8 cellular contexts compared by ENCODE assay signal in the genomic region with DNA sequence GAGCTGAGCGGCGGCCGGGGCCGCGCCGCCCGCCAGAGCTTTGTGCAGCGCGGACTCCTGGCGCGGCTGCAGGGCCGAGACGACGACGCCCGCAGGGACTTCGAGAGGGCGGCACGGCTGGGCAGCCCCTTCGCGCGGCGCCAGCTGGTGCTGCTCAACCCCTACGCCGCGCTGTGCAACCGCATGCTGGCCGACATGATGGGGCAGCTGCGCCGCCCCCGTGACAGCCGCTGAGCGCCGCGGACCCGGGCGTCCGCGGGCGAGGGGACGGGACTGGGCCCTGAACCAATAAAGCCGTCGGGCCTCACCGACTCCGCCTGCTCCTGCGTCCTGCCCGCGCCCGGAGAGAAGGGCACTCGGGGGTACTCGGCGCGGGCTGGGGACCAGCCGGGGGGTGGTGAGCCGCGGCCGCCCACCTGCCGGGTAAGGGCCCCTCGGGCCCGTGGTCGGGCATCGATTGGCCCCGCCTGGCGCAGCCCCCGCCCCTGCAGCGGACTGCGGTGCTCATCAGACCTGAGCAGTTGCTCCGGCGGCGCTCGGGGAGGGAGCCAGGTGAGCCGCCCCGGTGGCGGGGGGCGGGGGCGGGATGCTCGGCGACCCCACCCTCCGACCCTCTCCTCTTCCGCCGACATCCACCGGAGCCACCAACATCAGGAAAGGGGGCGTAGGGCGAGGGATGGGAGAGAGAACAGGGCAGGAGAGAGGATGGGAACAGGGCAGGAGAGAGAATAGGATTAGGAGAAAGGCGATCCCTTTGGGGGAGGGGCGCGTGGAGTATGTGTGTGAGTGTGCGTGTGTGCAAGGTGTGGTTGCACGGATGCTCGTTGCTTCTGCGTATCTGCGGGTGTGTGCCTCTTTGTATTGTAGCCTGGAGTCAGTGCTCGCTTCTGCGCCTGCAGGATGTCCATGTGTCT. TPM values are rescaled to one million over a fixed set of nuclear protein-coding genes. Genes with fewer than 3 reads are reported as not detected.
A peak's percentile ranks its signal among the peaks of the same experiment; 100 is the strongest.
DNase-seq lines count a peak whose midpoint lies in the region; ATAC-seq and TF ChIP-seq lines count a peak whose summit lies in the region.

A gene (plus strand): TSS at position 510 of the 914 bp plus-strand sequence. CDS start 610 bp downstream, outside the sequence.

- no peaks in the 10 kb centered on the region for H3K36me3 ChIP-seq in endocrine pancreas (ENCODE audit: control insufficient read depth, insufficient read depth, low read length)
- H3K36me3 ChIP-seq in mesendoderm (ENCODE audit: control insufficient read depth, insufficient read depth, low read length): no peaks in the 10 kb centered on the region

- no peaks in the 10 kb centered on the region for H3K9me3 ChIP-seq in endocrine pancreas (ENCODE audit: control insufficient read depth, low read length)

- no peak within 1 kb of the TSS for H2BK15ac ChIP-seq in mesendoderm (replicated peaks; ENCODE audit: low read depth)

- no peaks in the 10 kb centered on the region for H3K79me1 ChIP-seq in mesendoderm (ENCODE audit: low read length)

- H3K27me3 ChIP-seq in endocrine pancreas (ENCODE audit: control insufficient read depth, insufficient read depth, low read length) (no peaks in the 10 kb centered on the region), mesendoderm (ENCODE audit: insufficient read depth, low read length, poor library complexity) (no peaks in the 10 kb centered on the region)

- H3K9ac ChIP-seq in endocrine pancreas (ENCODE audit: control insufficient read depth, insufficient read depth, low read length) (peak within 1 kb of the TSS; percentile 45), mesendoderm (ENCODE audit: low read length) (peak within 1 kb of the TSS; percentile 88)

- DNase-seq in GM10248 (ENCODE audit: extremely low spot score): peak; percentile 93
- peak; percentile 38 for DNase-seq in NCI-H510A (lab: John Stamatoyannopoulos, UW)
- DNase-seq in activated CD8-positive, alpha-beta memory T cell treated with anti-CD3 and anti-CD28 coated beads for 1 hour (ENCODE audit: extremely low read depth in 1 of 2, low read depth in 1 of 2): peak; percentile 23 to 58
- peak; percentile 79 for DNase-seq in mesendoderm
- DNase-seq in stimulated activated CD8-positive, alpha-beta memory T cell treated with anti-CD3 and anti-CD28 coated beads, Interleukin-12 subunit alpha, Interleukin-12 subunit beta, amount 100 ng/mL, for 24 hours (ENCODE audit: extremely low read depth): peak; percentile 22
- DNase-seq in cortex of kidney (lab: John Stamatoyannopoulos, UW): no peak

- no peak within 1 kb of the TSS for H2AK5ac ChIP-seq in mesendoderm (ENCODE audit: low read length)

- peak within 1 kb of the TSS; percentile 74 for H3K23ac ChIP-seq in mesendoderm (ENCODE audit: low read length)

- H3K4me3 ChIP-seq in endocrine pancreas (ENCODE audit: control insufficient read depth, insufficient read depth, low read length) (peak within 1 kb of the TSS; percentile 79), mesendoderm (ENCODE audit: low read length) (peak within 1 kb of the TSS; percentile 89)

- no peak within 1 kb of the TSS for H2BK5ac ChIP-seq in mesendoderm (ENCODE audit: low read length)

- no CpG with 5 or more reads among the region's 94 CpGs for WGBS in mesendoderm (ENCODE audit: extremely low coverage, insufficient coverage, low lambda C conversion rate)

- H3K4me1 ChIP-seq in endocrine pancreas (ENCODE audit: control insufficient read depth, insufficient read depth, low read length) (peaks cover 4% of the 10 kb centered on the region), mesendoderm (ENCODE audit: control insufficient read depth, low read depth, low read length) (no peaks in the 10 kb centered on the region)

- TF ChIP-seq CTCF in GM10248 (IDR thresholded peaks at IDR 0.05; ENCODE audit: control extremely low read depth, extremely low read depth, low read depth, missing control alignments): no peak

- peak within 1 kb of the TSS; percentile 33 for H3K18ac ChIP-seq in mesendoderm (ENCODE audit: low read length)

- POLR2A ChIA-PET in GM10248 (lab: Yijun Ruan, JAX): no interaction called here

- peak within 1 kb of the TSS; percentile 97 for H3K56ac ChIP-seq in mesendoderm (ENCODE audit: low read length)

- H3K4ac ChIP-seq in mesendoderm (ENCODE audit: low read depth, low read length): no peak within 1 kb of the TSS

- no peak within 1 kb of the TSS for H2BK120ac ChIP-seq in mesendoderm (ENCODE audit: low read depth, low read length)

- peak within 1 kb of the TSS; percentile 65 for H3K4me2 ChIP-seq in mesendoderm (ENCODE audit: low read length)

- no peak within 1 kb of the TSS for H4K8ac ChIP-seq in mesendoderm (ENCODE audit: low read depth, low read length)

- CTCF ChIA-PET in GM10248 (lab: Yijun Ruan, JAX): interaction anchor here (1.0 to 1.4 kb wide), 2 partner anchors 64 to 332 kb away, joined by 3 read pairs; no protein-coding TSS in a partner anchor

- no peak within 1 kb of the TSS for H4K5ac ChIP-seq in mesendoderm (ENCODE audit: low read length)

- ATAC-seq in HG02642 (IDR thresholded peaks at IDR 0.05; ENCODE audit: poor library complexity, unreplicated experiment): peak; percentile 71

- H3K79me2 ChIP-seq in mesendoderm (ENCODE audit: control insufficient read depth, insufficient read depth, low read length): no peaks in the 10 kb centered on the region

- H3K27ac ChIP-seq in mesendoderm (ENCODE audit: low read depth, low read length): no peak within 1 kb of the TSS

RNA-seq across cellular contexts. Expression of the gene that starts here (rescaled TPM):
- polyA plus RNA-seq in mesendoderm (2013, experiment 1 of 2): 8.0 TPM
- polyA plus RNA-seq in mesendoderm (2013, experiment 2 of 2): 7.6 TPM
